ENCODE assay signal across 8 cellular contexts in genomic region chr1:156497743-156498446, GRCh38. TPM values are rescaled to one million over a fixed set of nuclear protein-coding genes. Genes with fewer than 3 reads are reported as not detected.
DNase-seq lines count a peak whose midpoint lies in the region; ATAC-seq and TF ChIP-seq lines count a peak whose summit lies in the region.

No MANE protein-coding gene starts in this region.

- H3K9me3 Mint-ChIP-seq in activated B cell treated with CpG ODN at 0.5 μM for 24 hours: no peaks in the 10 kb centered on the region

- peaks cover 76% of the 10 kb centered on the region for H4K20me1 ChIP-seq in smooth muscle cell (ENCODE audit: low read depth)

- intact Hi-C loops in activated B cell treated with CpG ODN at 0.5 μM for 24 hours (cut with micrococcal nuclease): no loop called here
- intact Hi-C loops in right cardiac atrium (cut with DNase I): loop anchor here in 2 of 4 donors (2.0 to 5.0 kb wide), 2 partner anchors 41 kb away; no protein-coding TSS in a partner anchor

- H2AFZ ChIP-seq in smooth muscle cell (ENCODE audit: low read depth): no peak overlapping the region

- H3K36me3 Mint-ChIP-seq in activated B cell treated with CpG ODN at 0.5 μM for 24 hours (ENCODE audit: low read depth): peaks cover 42% of the 10 kb centered on the region

- no peaks in the 10 kb centered on the region for H3K27me3 ChIP-seq in right cardiac atrium (ENCODE audit: control insufficient read depth, insufficient read depth)
- H3K27me3 ChIP-seq in smooth muscle cell (ENCODE audit: low read depth): no peaks in the 10 kb centered on the region

- DNase-seq in HFF-Myc (ENCODE audit: extremely low read depth, low read depth) (no peak), activated B cell treated with CpG ODN at 0.5 μM for 24 hours (no peak), right cardiac atrium (no peak), smooth muscle cell (lab: John Stamatoyannopoulos, UW; ENCODE audit: unreplicated experiment) (no peak), NCI-H1930 (lab: John Stamatoyannopoulos, UW) (no peak), NCI-H748 (lab: John Stamatoyannopoulos, UW; ENCODE audit: unreplicated experiment) (no peak)

- H3K79me2 ChIP-seq in smooth muscle cell (ENCODE audit: low read depth): peaks cover 76% of the 10 kb centered on the region

- H3K27ac ChIP-seq in right cardiac atrium (ENCODE audit: low read length): peak overlapping the region; percentile 61
- H3K27ac ChIP-seq in smooth muscle cell (ENCODE audit: low read depth): peak overlapping the region; percentile 62

- H3K4me1 Mint-ChIP-seq in activated B cell treated with CpG ODN at 0.5 μM for 24 hours: peaks cover 77% of the 10 kb centered on the region

- CTCF ChIA-PET in activated B cell treated with CpG ODN at 0.5 μM for 24 hours (lab: Charles Lee): interaction anchor here (0.9 to 7.9 kb wide), 6 partner anchors 9 to 110 kb away, joined by 3 to 164 read pairs (median 8); no protein-coding TSS in a partner anchor

- H3K4me2 ChIP-seq in smooth muscle cell: peak overlapping the region; percentile 97

- peaks cover 8% of the 10 kb centered on the region for H3F3A ChIP-seq in smooth muscle cell (ENCODE audit: low read depth)

- peak overlapping the region; percentile 94 for H3K4me3 Mint-ChIP-seq in activated B cell treated with CpG ODN at 0.5 μM for 24 hours

- H3K9me3 ChIP-seq in right cardiac atrium (ENCODE audit: control insufficient read depth, low read length): no peaks in the 10 kb centered on the region
- no peaks in the 10 kb centered on the region for H3K9me3 ChIP-seq in smooth muscle cell (replicated peaks; ENCODE audit: low read depth)

- TF ChIP-seq CTCF in HFF-Myc (IDR thresholded peaks at IDR 0.05; ENCODE audit: low read depth, low read length, missing control alignments): no peak
- no peak for TF ChIP-seq CTCF in activated B cell treated with CpG ODN at 0.5 μM for 24 hours (IDR thresholded peaks at IDR 0.05)
- TF ChIP-seq CTCF in smooth muscle cell (IDR thresholded peaks at IDR 0.05; ENCODE audit: borderline replicate concordance, insufficient read depth, poor library complexity, severe bottlenecking): no peak

- H3K4me1 ChIP-seq in right cardiac atrium (ENCODE audit: control insufficient read depth, insufficient read depth, low read length) (peaks cover 50% of the 10 kb centered on the region), smooth muscle cell (ENCODE audit: low read depth) (peaks cover 55% of the 10 kb centered on the region)

- peak overlapping the region; percentile 82 for H3K27ac Mint-ChIP-seq in activated B cell treated with CpG ODN at 0.5 μM for 24 hours

- WGBS in right cardiac atrium: 32% methylated on average over 6 of the region's 6 CpGs
- WGBS in smooth muscle cell (ENCODE audit: low lambda C conversion rate): 71% methylated on average over 6 of the region's 6 CpGs

- H3K4me3 ChIP-seq in HFF-Myc (replicated peaks; ENCODE audit: low read depth, low read length) (peak overlapping the region; percentile 96), right cardiac atrium (ENCODE audit: low read length) (peak overlapping the region; percentile 82), smooth muscle cell (peak overlapping the region; percentile 80)

- POLR2A ChIA-PET in activated B cell treated with CpG ODN at 0.5 μM for 24 hours (lab: Charles Lee): interaction anchor here (0.6 to 21.6 kb wide), 12 partner anchors 10 to 1682 kb away, joined by 3 to 1179 read pairs (median 6); partner anchors contain the start of gene NAXE

- no peak overlapping the region for H3K9ac ChIP-seq in smooth muscle cell (ENCODE audit: low read depth)

- ATAC-seq in activated B cell treated with CpG ODN at 0.5 μM for 24 hours (ENCODE audit: low read depth) (no peak), right cardiac atrium (no peak), GM18867 (IDR thresholded peaks at IDR 0.05; ENCODE audit: unreplicated experiment) (no peak), HG03139 (IDR thresholded peaks at IDR 0.05; ENCODE audit: unreplicated experiment) (no peak)

- no peaks in the 10 kb centered on the region for H3K36me3 ChIP-seq in smooth muscle cell (ENCODE audit: low read depth)

- H3K27me3 Mint-ChIP-seq in activated B cell treated with CpG ODN at 0.5 μM for 24 hours: no peaks in the 10 kb centered on the region

RNA-seq across cellular contexts. Expression of gene MEF2D, which starts 2.7 kb away (rescaled TPM):
- total RNA-seq in activated B cell treated with CpG ODN at 0.5 μM for 24 hours: 101 and 114 TPM in 2 replicates
- 10 to 100 TPM; 81.5 to 99.2 (median 89.6) TPM for total RNA-seq in right cardiac atrium
- polyA plus RNA-seq in right cardiac atrium: 53.0 TPM
- 23.2 and 24.3 TPM in 2 replicates for total RNA-seq in smooth muscle cell
- 40.5 and 45.6 TPM in 2 replicates for polyA plus RNA-seq in smooth muscle cell
